Comparison of ENCODE assay signal across 13 cellular contexts in the genomic region with DNA sequence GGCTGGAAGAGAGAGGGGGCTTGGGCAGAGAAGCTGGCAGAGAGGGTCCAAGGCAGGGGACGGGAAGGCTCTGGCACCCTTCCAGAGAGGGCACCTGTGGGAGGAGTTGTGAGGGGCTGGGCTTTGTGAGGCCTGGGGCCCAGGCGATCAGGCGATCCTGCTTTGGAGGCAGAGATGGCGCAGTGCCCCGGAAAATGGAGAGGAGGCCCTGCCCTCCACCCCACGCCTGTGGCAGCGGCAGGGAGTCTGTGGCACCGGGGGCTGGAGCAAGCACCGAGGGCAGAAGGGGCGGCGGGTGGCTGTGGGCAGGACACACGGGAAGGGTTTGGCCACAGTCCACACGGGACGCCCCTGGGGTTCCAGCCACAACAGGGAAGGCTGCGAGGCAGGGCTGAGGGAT. TPM values are rescaled to one million over a fixed set of nuclear protein-coding genes. Genes with fewer than 3 reads are reported as not detected.
DNase-seq lines count a peak whose midpoint lies in the region; ATAC-seq and TF ChIP-seq lines count a peak whose summit lies in the region.
"Had no signal": no experiment of that assay in that cellular context is flagged by ENCODE, and none has a peak within 500 bp of the region (broad histone marks: within the 10 kb centered on the region; RNA-seq: fewer than 3 reads in every experiment).

No MANE protein-coding gene starts in this region.

- intact Hi-C loops in right cardiac atrium (cut with DNase I) (loop anchor here (10.0 kb wide), 2 partner anchors 88 to 118 kb away; a partner anchor contains a TSS), left cardiac atrium (cut with DNase I) (no loop called here), activated B cell treated with CpG ODN at 0.5 μM for 24 hours (cut with micrococcal nuclease) (no loop called here)

- no peak overlapping the region for H3K4me2 ChIP-seq in neuronal stem cell (ENCODE audit: insufficient read depth, low read length, poor library complexity, severe bottlenecking)
- H3K4me2 ChIP-seq: BLaER1 had no signal

- WGBS in right cardiac atrium = 88% methylated on average over 15 of the region's 15 CpGs
- WGBS in neuronal stem cell (ENCODE audit: extremely low coverage in 2 of 2, insufficient read length in 2 of 2, insufficient replicate concordance in 1 of 2), 2 donors = no CpG with 5 or more reads among the region's 15 CpGs

- H2AK5ac ChIP-seq in neuronal stem cell (ENCODE audit: low read depth, low read length) = peak overlapping the region; percentile 57

- no peak overlapping the region for H3K9ac ChIP-seq in neuronal stem cell (ENCODE audit: low read depth, low read length, poor library complexity)
- H3K9ac ChIP-seq: BLaER1 had no signal

- no peak overlapping the region for H2BK15ac ChIP-seq in neuronal stem cell (ENCODE audit: low read length)

- CTCF ChIA-PET in activated B cell treated with CpG ODN at 0.5 μM for 24 hours (lab: Charles Lee) = interaction anchor here (3.6 to 14.7 kb wide), 5 partner anchors 16 to 124 kb away, joined by 67 to 409 read pairs (median 113); a partner anchor contains a TSS
- CTCF ChIA-PET in CD8-positive, alpha-beta memory T cell (lab: Charles Lee) = interaction anchor here (2.1 to 14.0 kb wide), 3 partner anchors 24 to 127 kb away, joined by 14 to 261 read pairs (median 69); a partner anchor contains a TSS

- no peak overlapping the region for H3K23ac ChIP-seq in neuronal stem cell (ENCODE audit: low read depth, low read length, poor library complexity)

- no peak overlapping the region for H2AFZ ChIP-seq in neuronal stem cell (ENCODE audit: low read length)

- H3K36me3 Mint-ChIP-seq in activated B cell treated with CpG ODN at 0.5 μM for 24 hours (ENCODE audit: low read depth) = no peaks in the 10 kb centered on the region
- H3K36me3 Mint-ChIP-seq in CD8-positive, alpha-beta memory T cell = no peaks in the 10 kb centered on the region

- H2BK5ac ChIP-seq in neuronal stem cell (ENCODE audit: low read length) = no peak overlapping the region

- H3K79me1 ChIP-seq in neuronal stem cell (ENCODE audit: low read depth, low read length) = peaks cover 2% of the 10 kb centered on the region

- H3K36me3 ChIP-seq in neuronal stem cell (replicated peaks in 1 of 2; ENCODE audit: control insufficient read depth in 2 of 2, insufficient read depth in 2 of 2, low read length in 2 of 2) = no peaks in the 10 kb centered on the region
- H3K36me3 ChIP-seq in CD8-positive, alpha-beta memory T cell (ENCODE audit: insufficient read depth, low read length) = no peaks in the 10 kb centered on the region
- H3K36me3 ChIP-seq: BLaER1 had no signal

- H3K14ac ChIP-seq in neuronal stem cell (ENCODE audit: low read length) = no peak overlapping the region

- TF ChIP-seq CTCF in activated B cell treated with CpG ODN at 0.5 μM for 24 hours (IDR thresholded peaks at IDR 0.05) = no peak

- H2BK120ac ChIP-seq in neuronal stem cell (ENCODE audit: low read depth, low read length) = no peak overlapping the region

- H2BK12ac ChIP-seq in neuronal stem cell (ENCODE audit: low read length) = no peak overlapping the region

- no peak overlapping the region for H3K18ac ChIP-seq in neuronal stem cell (ENCODE audit: low read length)

- H3K4ac ChIP-seq in neuronal stem cell (ENCODE audit: low read length) = no peak overlapping the region

- no peaks in the 10 kb centered on the region for H3K27me3 ChIP-seq in right cardiac atrium (ENCODE audit: control insufficient read depth, insufficient read depth)
- H3K27me3 ChIP-seq in neuronal stem cell (ENCODE audit: control insufficient read depth in 3 of 3, insufficient read depth in 3 of 3, low read depth in 1 of 3, low read length in 3 of 3) = peaks cover 0 to 9% (median 0%) of the 10 kb centered on the region in 3 experiments
- H3K27me3 ChIP-seq in CD8-positive, alpha-beta memory T cell (ENCODE audit: insufficient read depth, low read length, poor library complexity, severe bottlenecking) = no peaks in the 10 kb centered on the region
- H3K27me3 ChIP-seq: BLaER1 had no signal

- H3K27ac ChIP-seq in right cardiac atrium (ENCODE audit: low read length) (no peak overlapping the region), neuronal stem cell (replicated peaks; ENCODE audit: low read length) (no peak overlapping the region)
- no peak overlapping the region for H3K27ac ChIP-seq in CD8-positive, alpha-beta memory T cell (ENCODE audit: low read depth, low read length)
- H3K27ac ChIP-seq: 22Rv1, BLaER1 had no signal

- no peak overlapping the region for H4K91ac ChIP-seq in neuronal stem cell (ENCODE audit: low read depth, low read length, poor library complexity)

- DNase-seq in right cardiac atrium (peak in 2 of 3 donors; percentile 45 to 56), left cardiac atrium (no peak), activated B cell treated with CpG ODN at 0.5 μM for 24 hours (no peak), neuronal stem cell (ENCODE audit: low spot score) (no peak), NCI-H1694 treated with DMSO at 0.1 percent for 48 hours (lab: John Stamatoyannopoulos, UW) (no peak), anterior cingulate cortex (lab: John Stamatoyannopoulos, UW) (no peak)
- no peak for DNase-seq in CD8-positive, alpha-beta memory T cell
- DNase-seq: H7 had no signal

- H3K27me3 Mint-ChIP-seq in activated B cell treated with CpG ODN at 0.5 μM for 24 hours = no peaks in the 10 kb centered on the region
- peaks cover 3 to 7% of the 10 kb centered on the region in 2 donors for H3K27me3 Mint-ChIP-seq in CD8-positive, alpha-beta memory T cell
- H3K27me3 Mint-ChIP-seq: IgD-negative memory B cell had no signal

- POLR2A ChIA-PET in activated B cell treated with CpG ODN at 0.5 μM for 24 hours (lab: Charles Lee) = interaction anchor here (0.7 to 4.5 kb wide), 8 partner anchors 23 to 128 kb away, joined by 3 to 49 read pairs (median 4); no protein-coding TSS in a partner anchor
- POLR2A ChIA-PET in CD8-positive, alpha-beta memory T cell (lab: Charles Lee) = no interaction called here

- H3K27ac Mint-ChIP-seq in activated B cell treated with CpG ODN at 0.5 μM for 24 hours = peak overlapping the region; percentile 3
- H3K27ac Mint-ChIP-seq in CD8-positive, alpha-beta memory T cell = peak overlapping the region in 1 of 8 donors; percentile 17

- H4K8ac ChIP-seq in neuronal stem cell (ENCODE audit: low read depth, low read length) = no peak overlapping the region

- no peaks in the 10 kb centered on the region for H3K9me3 ChIP-seq in right cardiac atrium (ENCODE audit: control insufficient read depth, low read length)
- no peaks in the 10 kb centered on the region for H3K9me3 ChIP-seq in neuronal stem cell (replicated peaks in 1 of 2; ENCODE audit: control insufficient read depth in 2 of 2, insufficient read depth in 1 of 2, low read depth in 1 of 2, low read length in 2 of 2)
- no peaks in the 10 kb centered on the region for H3K9me3 ChIP-seq in CD8-positive, alpha-beta memory T cell (ENCODE audit: low read length)
- H3K9me3 ChIP-seq: BLaER1 had no signal

- ATAC-seq in right cardiac atrium (no peak), left cardiac atrium (no peak), activated B cell treated with CpG ODN at 0.5 μM for 24 hours (ENCODE audit: low read depth) (no peak)

- H3K4me3 Mint-ChIP-seq in activated B cell treated with CpG ODN at 0.5 μM for 24 hours = no peak overlapping the region
- no peak overlapping the region for H3K4me3 Mint-ChIP-seq in CD8-positive, alpha-beta memory T cell

- peaks cover 31% of the 10 kb centered on the region for H3K4me1 Mint-ChIP-seq in activated B cell treated with CpG ODN at 0.5 μM for 24 hours
- peaks cover 0 to 8% (median 6%) of the 10 kb centered on the region in 3 donors for H3K4me1 Mint-ChIP-seq in CD8-positive, alpha-beta memory T cell

- no peaks in the 10 kb centered on the region for H3K9me3 Mint-ChIP-seq in activated B cell treated with CpG ODN at 0.5 μM for 24 hours
- no peaks in the 10 kb centered on the region for H3K9me3 Mint-ChIP-seq in CD8-positive, alpha-beta memory T cell
- H3K9me3 Mint-ChIP-seq: IgD-negative memory B cell had no signal

- H3K4me1 ChIP-seq in right cardiac atrium (ENCODE audit: control insufficient read depth, insufficient read depth, low read length) (no peaks in the 10 kb centered on the region), neuronal stem cell (ENCODE audit: control insufficient read depth in 2 of 2, insufficient read depth in 1 of 2, low read depth in 1 of 2, low read length in 2 of 2) (no peaks in the 10 kb centered on the region)
- no peaks in the 10 kb centered on the region for H3K4me1 ChIP-seq in CD8-positive, alpha-beta memory T cell (ENCODE audit: insufficient read depth, low read length)
- H3K4me1 ChIP-seq: BLaER1 had no signal

- H3K4me3 ChIP-seq in right cardiac atrium (ENCODE audit: low read length) (no peak overlapping the region), neuronal stem cell (ENCODE audit: low read length in 2 of 2) (no peak overlapping the region)
- H3K4me3 ChIP-seq in CD8-positive, alpha-beta memory T cell (ENCODE audit: low read length) = no peak overlapping the region
- H3K4me3 ChIP-seq: BLaER1 had no signal

RNA-seq across cellular contexts. Expression of a gene that starts 36.5 kb away (rescaled TPM):
- total RNA-seq in right cardiac atrium (1 to 10 TPM in 1 of 4 donors, under 1 TPM in 3; 0.23 to 1.3 (median 0.39) TPM), left cardiac atrium (1 to 10 TPM in 1 of 2 donors, under 1 TPM in 1; 0.63 to 1.6 TPM), activated B cell treated with CpG ODN at 0.5 μM for 24 hours (not detected in 2 replicates)
- 0.07 TPM for polyA plus RNA-seq in right cardiac atrium
- 0.14 TPM for polyA plus RNA-seq in neuronal stem cell (2013, experiment 1 of 2)
- 0.12 TPM for polyA plus RNA-seq in neuronal stem cell (2013, experiment 2 of 2)
- under 1 TPM; 0.04 TPM for total RNA-seq in CD8-positive, alpha-beta memory T cell
- not detected for polyA plus RNA-seq in CD8-positive, alpha-beta memory T cell
- total RNA-seq: A673, H7, HT-29 had no signal
- polyA plus RNA-seq: IgD-negative memory B cell had no signal

Comparison
In these comparisons a context has a peak if more than half of its experiments do, and no peak if none do; other contexts are left out.
1. DNase-seq: peak in right cardiac atrium (2 of 3); none in left cardiac atrium (single experiment), activated B cell treated with CpG ODN at 0.5 μM for 24 hours (single experiment), neuronal stem cell (single experiment), NCI-H1694 treated with DMSO at 0.1 percent for 48 hours (single experiment), CD8-positive, alpha-beta memory T cell (0 of 5) and anterior cingulate cortex (0 of 58).
2. intact Hi-C loops: an anchor here in right cardiac atrium (10.0 kb wide); none called in left cardiac atrium and activated B cell treated with CpG ODN at 0.5 μM for 24 hours.